In genomic region chr10:75939541-75939940, GRCh38 we compare ENCODE assay signal across 24 cellular contexts.
"Had no signal": no experiment of that assay in that cellular context is flagged by ENCODE, and none has a peak within 500 bp of the region (broad histone marks: within the 10 kb centered on the region; RNA-seq: fewer than 3 reads in every experiment).

No MANE protein-coding gene starts in this region.

- DNase-seq: Karpas-422, KBM-7, MM.1S, MV-4-11, NCI-H1092, NCI-H1417 treated with DMSO at 0.1 percent for 48 hours, NCI-H1436 treated with DMSO at 0.1 percent for 48 hours, NCI-H1694 treated with DMSO at 0.1 percent for 48 hours, NCI-H187 treated with DMSO at 0.1 percent for 48 hours, NCI-H2029, NCI-H2081, NCI-H2171 treated with DMSO at 0.1 percent for 48 hours, NCI-H2227 treated with DMSO at 0.1 percent for 48 hours, NCI-H446, NCI-H524 treated with DMSO at 0.1 percent for 48 hours, Peyer's patch, Right ventricle myocardium superior, RPMI8226, SHP77 treated with DMSO at 0.1 percent for 48 hours, SW 1271 had no signal

- H3K4me1 ChIP-seq: Peyer's patch, SJSA1 had no signal

- H3K9me3 ChIP-seq: Peyer's patch, SJSA1 had no signal

- ATAC-seq: SK-N-SH treated with all-trans-retinoic acid at 6 μM for 48 hours had no signal

- H3K4me3 ChIP-seq: Peyer's patch, SJSA1, SK-N-MC had no signal

- H3K4me2 ChIP-seq: KMS-11 had no signal

- H3K27ac ChIP-seq: KMS-11, Peyer's patch, SJSA1, SK-N-MC had no signal

- H3K27me3 ChIP-seq: Peyer's patch, SJSA1 had no signal

- H3K36me3 ChIP-seq: Peyer's patch, SJSA1 had no signal

- H3K9ac ChIP-seq: KMS-11 had no signal
